1 cellular context compared by ENCODE assay signal in genomic region chr5:124825983-124826337, GRCh38.
TF ChIP-seq lines count a peak whose summit lies in the region.

No MANE protein-coding gene starts in this region.

TF ChIP-seq in SK-N-SH, 30 proteins besides CTCF, POLR2A, EP300 and RAD21 (continued from another document):
- TF ChIP-seq ZBTB33 (IDR thresholded peaks at IDR 0.05; ENCODE audit: borderline replicate concordance, low read depth) (no peak), RFX5 (IDR thresholded peaks at IDR 0.05; ENCODE audit: low read length) (no peak), FOSL2 (IDR thresholded peaks at IDR 0.05; ENCODE audit: borderline replicate concordance, low read depth) (no peak), SMC3 (IDR thresholded peaks at IDR 0.05; ENCODE audit: low read depth, low read length) (no peak)
